ENCODE assay signal across 8 cellular contexts in the genomic region with DNA sequence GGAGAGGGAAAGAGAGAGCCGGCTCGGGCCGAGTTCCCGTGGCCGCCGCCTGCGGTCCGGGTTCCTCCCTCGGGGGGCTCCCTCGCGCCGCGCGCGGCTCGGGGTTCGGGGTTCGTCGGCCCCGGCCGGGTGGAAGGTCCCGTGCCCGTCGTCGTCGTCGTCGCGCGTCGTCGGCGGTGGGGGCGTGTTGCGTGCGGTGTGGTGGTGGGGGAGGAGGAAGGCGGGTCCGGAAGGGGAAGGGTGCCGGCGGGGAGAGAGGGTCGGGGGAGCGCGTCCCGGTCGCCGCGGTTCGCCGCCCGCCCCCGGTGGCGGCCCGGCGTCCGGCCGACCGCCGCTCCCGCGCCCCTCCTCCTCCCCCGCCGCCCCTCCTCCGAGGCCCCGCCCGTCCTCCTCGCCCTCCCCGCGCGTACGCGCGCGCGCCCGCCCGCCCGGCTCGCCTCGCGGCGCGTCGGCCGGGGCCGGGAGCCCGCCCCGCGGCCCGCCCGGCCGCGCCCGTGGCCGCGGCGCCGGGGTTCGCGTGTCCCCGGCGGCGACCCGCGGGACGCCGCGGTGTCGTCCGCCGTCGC.
DNase-seq lines count a peak whose midpoint lies in the region; ATAC-seq and TF ChIP-seq lines count a peak whose summit lies in the region.
"Not testable (repeated sequence)": the region's sequence is repeated elsewhere in the genome, so short reads cannot be mapped to it uniquely, and the experiment has no call there.

No MANE protein-coding gene starts in this region.

- intact Hi-C loops in lower lobe of right lung (cut with DNase I) = not testable (repeated sequence)

- not testable (repeated sequence) for H3K27ac Mint-ChIP-seq in central memory CD8-positive, alpha-beta T cell (ENCODE audit: low read depth); stimulated activated naive B cell treated with anti-CD40 and anti-IgM and Interleukin-4, amounts not matched to agents 10 μg/mL and 1 μg/mL and 100 μg/mL, for 72 hours

- H3K27me3 ChIP-seq in WERI-Rb-1 (ENCODE audit: insufficient read depth, low read depth, severe bottlenecking); lower lobe of right lung (ENCODE audit: low read depth): not testable (repeated sequence)

- H3K4me1 ChIP-seq in lower lobe of right lung = not testable (repeated sequence)

- not testable (repeated sequence) for H3K4me3 Mint-ChIP-seq in activated T-cell treated with anti-CD3 and anti-CD28 coated beads, Interleukin-2, amount 50 U/mL, for 4 hours; central memory CD8-positive, alpha-beta T cell; stimulated activated naive B cell treated with anti-CD40 and anti-IgM and Interleukin-4, amounts not matched to agents 10 μg/mL and 1 μg/mL and 100 μg/mL, for 72 hours

- not testable (repeated sequence) for H3K9me3 Mint-ChIP-seq in activated T-cell treated with anti-CD3 and anti-CD28 coated beads, Interleukin-2, amount 50 U/mL, for 4 hours; central memory CD8-positive, alpha-beta T cell; stimulated activated naive B cell treated with anti-CD40 and anti-IgM and Interleukin-4, amounts not matched to agents 10 μg/mL and 1 μg/mL and 100 μg/mL, for 72 hours

- not testable (repeated sequence) for TF ChIP-seq CTCF in WERI-Rb-1 (IDR thresholded peaks at IDR 0.05; ENCODE audit: low read depth, low read length); lower lobe of right lung (IDR thresholded peaks at IDR 0.05)

- H3K4me1 Mint-ChIP-seq in activated T-cell treated with anti-CD3 and anti-CD28 coated beads, Interleukin-2, amount 50 U/mL, for 4 hours (ENCODE audit: low read depth); central memory CD8-positive, alpha-beta T cell; stimulated activated naive B cell treated with anti-CD40 and anti-IgM and Interleukin-4, amounts not matched to agents 10 μg/mL and 1 μg/mL and 100 μg/mL, for 72 hours: not testable (repeated sequence)

- not testable (repeated sequence) for H3K36me3 Mint-ChIP-seq in activated T-cell treated with anti-CD3 and anti-CD28 coated beads, Interleukin-2, amount 50 U/mL, for 4 hours (ENCODE audit: insufficient read depth); central memory CD8-positive, alpha-beta T cell (ENCODE audit: insufficient read depth); stimulated activated naive B cell treated with anti-CD40 and anti-IgM and Interleukin-4, amounts not matched to agents 10 μg/mL and 1 μg/mL and 100 μg/mL, for 72 hours

- H3K27me3 Mint-ChIP-seq in activated T-cell treated with anti-CD3 and anti-CD28 coated beads, Interleukin-2, amount 50 U/mL, for 4 hours (ENCODE audit: low read depth); central memory CD8-positive, alpha-beta T cell; stimulated activated naive B cell treated with anti-CD40 and anti-IgM and Interleukin-4, amounts not matched to agents 10 μg/mL and 1 μg/mL and 100 μg/mL, for 72 hours: not testable (repeated sequence)

- DNase-seq in WERI-Rb-1 (peak; percentile 85), lower lobe of right lung (peak; percentile 71)
- peak; percentile 3 for DNase-seq in activated T-cell treated with anti-CD3 and anti-CD28 coated beads, Interleukin-2, amount 50 U/mL, for 4 hours
- peak; percentile 14 to 64 for DNase-seq in central memory CD8-positive, alpha-beta T cell (ENCODE audit: low spot score in 2 of 2)
- peak; percentile 10 to 93 (median 81) for DNase-seq in stimulated activated CD4-positive, alpha-beta T cell treated with anti-CD3 and anti-CD28 coated beads, Interleukin-12 subunit alpha, Interleukin-12 subunit beta, amount 100 ng/mL, for 48 hours (ENCODE audit: low read depth in 2 of 3, low spot score in 1 of 3)
- DNase-seq in stimulated activated naive B cell treated with anti-CD40 and anti-IgM and Interleukin-4, amounts not matched to agents 10 μg/mL and 1 μg/mL and 100 μg/mL, for 72 hours = peak; percentile 42

- not testable (repeated sequence) for H3K4me3 ChIP-seq in WERI-Rb-1 (ENCODE audit: low read depth, low read length); lower lobe of right lung

- H3K27ac ChIP-seq in WERI-Rb-1, lower lobe of right lung: not testable (repeated sequence)

- ATAC-seq in GM18498 (IDR thresholded peaks at IDR 0.05; ENCODE audit: unreplicated experiment) (peak; percentile 61), HG02885 (IDR thresholded peaks at IDR 0.05; ENCODE audit: poor library complexity, unreplicated experiment) (peak; percentile 58)
- ATAC-seq in activated T-cell treated with anti-CD3 and anti-CD28 coated beads, Interleukin-2, amount 50 U/mL, for 4 hours; central memory CD8-positive, alpha-beta T cell (replicated peaks; ENCODE audit: extremely low read depth, poor library complexity, severe bottlenecking); lower lobe of right lung: not testable (repeated sequence)
- peak in 1 of 2 donors; percentile 53 for ATAC-seq in stimulated activated naive B cell treated with anti-CD40 and anti-IgM and Interleukin-4, amounts not matched to agents 10 μg/mL and 1 μg/mL and 100 μg/mL, for 72 hours (replicated peaks)

- H3K36me3 ChIP-seq in WERI-Rb-1, lower lobe of right lung: not testable (repeated sequence)

- H3K9me3 ChIP-seq in WERI-Rb-1 (ENCODE audit: severe bottlenecking); lower lobe of right lung: not testable (repeated sequence)

Comparison
In these comparisons a context has a peak if more than half of its experiments do, and no peak if none do; other contexts are left out.
1. DNase-seq: peak in every context shown above with its lines; median percentile 85 in WERI-Rb-1; 81 in stimulated activated CD4-positive, alpha-beta T cell treated with anti-CD3 and anti-CD28 coated beads, Interleukin-12 subunit alpha, Interleukin-12 subunit beta, amount 100 ng/mL, for 48 hours; 71 in lower lobe of right lung; 42 in stimulated activated naive B cell treated with anti-CD40 and anti-IgM and Interleukin-4, amounts not matched to agents 10 μg/mL and 1 μg/mL and 100 μg/mL, for 72 hours; 39 in central memory CD8-positive, alpha-beta T cell; 3 in activated T-cell treated with anti-CD3 and anti-CD28 coated beads, Interleukin-2, amount 50 U/mL, for 4 hours.